ENCODE assay signal across 1 cellular context in the genomic region with DNA sequence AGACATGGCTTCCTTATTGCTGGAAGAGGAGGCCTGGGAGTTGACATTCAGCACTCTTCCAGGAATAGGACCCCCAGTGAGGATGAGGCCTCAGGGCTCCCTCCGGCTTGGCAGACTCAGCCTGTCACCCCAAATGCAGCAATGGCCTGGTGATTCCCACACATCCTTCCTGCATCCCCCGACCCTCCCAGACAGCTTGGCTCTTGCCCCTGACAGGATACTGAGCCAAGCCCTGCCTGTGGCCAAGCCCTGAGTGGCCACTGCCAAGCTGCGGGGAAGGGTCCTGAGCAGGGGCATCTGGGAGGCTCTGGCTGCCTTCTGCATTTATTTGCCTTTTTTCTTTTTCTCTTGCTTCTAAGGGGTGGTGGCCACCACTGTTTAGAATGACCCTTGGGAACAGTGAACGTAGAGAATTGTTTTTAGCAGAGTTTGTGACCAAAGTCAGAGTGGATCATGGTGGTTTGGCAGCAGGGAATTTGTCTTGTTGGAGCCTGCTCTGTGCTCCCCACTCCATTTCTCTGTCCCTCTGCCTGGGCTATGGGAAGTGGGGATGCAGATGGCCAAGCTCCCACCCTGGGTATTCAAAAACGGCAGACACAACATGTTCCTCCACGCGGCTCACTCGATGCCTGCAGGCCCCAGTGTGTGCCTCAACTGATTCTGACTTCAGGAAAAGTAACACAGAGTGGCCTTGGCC.
TF ChIP-seq lines count a peak whose summit lies in the region.

No MANE protein-coding gene starts in this region.

TF ChIP-seq in endothelial cell of umbilical vein, 7 proteins besides CTCF, POLR2A, EP300 and RAD21:
- TF ChIP-seq, protein P1, sequence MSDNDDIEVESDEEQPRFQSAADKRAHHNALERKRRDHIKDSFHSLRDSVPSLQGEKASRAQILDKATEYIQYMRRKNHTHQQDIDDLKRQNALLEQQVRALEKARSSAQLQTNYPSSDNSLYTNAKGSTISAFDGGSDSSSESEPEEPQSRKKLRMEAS (IDR thresholded peaks at IDR 0.05; ENCODE audit: insufficient read depth, insufficient read length) = no peak
- TF ChIP-seq JUN (IDR thresholded peaks at IDR 0.05; ENCODE audit: borderline replicate concordance, insufficient read depth, insufficient read length, low read depth) (no peak), MYC (IDR thresholded peaks at IDR 0.05; ENCODE audit: low read depth, low read length) (no peak), GATA2 (IDR thresholded peaks at IDR 0.05; ENCODE audit: insufficient read depth, insufficient read length, low read depth, low read length) (no peak), POLR2AphosphoS5 (IDR thresholded peaks at IDR 0.05; ENCODE audit: insufficient read depth, low read depth, low read length) (no peak), EZH2 (IDR thresholded peaks at IDR 0.05; ENCODE audit: borderline replicate concordance, low read depth, low read length, severe bottlenecking) (no peak), FOS (IDR thresholded peaks at IDR 0.05; ENCODE audit: borderline replicate concordance, insufficient read depth, low read length) (no peak)
